Comparison of ENCODE assay signal across 9 cellular contexts in the genomic region with DNA sequence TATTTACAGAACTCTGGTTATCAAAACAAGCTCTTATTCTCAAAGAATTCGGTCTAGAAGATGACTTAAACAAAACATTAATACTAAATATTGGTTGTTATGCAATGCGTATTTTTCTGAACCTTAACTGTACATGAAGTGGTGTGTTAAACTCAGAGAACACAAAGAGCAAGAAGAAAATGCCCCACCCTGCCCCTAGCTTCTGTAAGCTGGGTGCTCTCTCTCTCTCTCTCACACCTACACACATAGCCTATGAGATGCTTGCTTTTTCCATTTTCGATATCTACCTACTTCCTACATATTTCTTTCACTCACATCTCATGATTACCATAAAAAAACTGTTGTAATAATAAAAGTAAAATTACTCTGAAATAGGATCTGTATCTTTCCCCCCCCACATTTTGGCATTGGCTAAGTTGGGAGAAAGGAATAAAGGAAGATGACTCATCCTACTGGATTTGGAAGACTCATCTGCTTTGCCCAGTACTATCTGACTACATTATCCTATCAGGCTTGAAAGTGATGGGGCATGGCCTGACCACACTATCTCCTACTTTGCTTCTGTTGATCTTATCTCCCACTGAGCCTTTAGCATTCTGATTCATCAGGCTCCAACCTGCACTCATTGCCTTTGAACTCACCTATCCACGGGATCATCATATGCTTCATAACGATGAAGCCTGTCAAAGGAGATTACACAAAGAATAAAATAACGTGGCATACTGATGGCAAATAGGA. TPM values are rescaled to one million over a fixed set of nuclear protein-coding genes. Genes with fewer than 3 reads are reported as not detected.
DNase-seq lines count a peak whose midpoint lies in the region; ATAC-seq and TF ChIP-seq lines count a peak whose summit lies in the region.
"Had no signal": no experiment of that assay in that cellular context is flagged by ENCODE, and none has a peak within 500 bp of the region (broad histone marks: within the 10 kb centered on the region; RNA-seq: fewer than 3 reads in every experiment).

No MANE protein-coding gene starts in this region.

- no peak overlapping the region for H2BK12ac ChIP-seq in mesenchymal stem cell (ENCODE audit: low read length in 2 of 2)

- no peak overlapping the region for H2AK5ac ChIP-seq in mesenchymal stem cell (ENCODE audit: low read length, severe bottlenecking)

- peak overlapping the region; percentile 84 for H3K27ac ChIP-seq in mesenchymal stem cell (ENCODE audit: low read length, poor library complexity, severe bottlenecking)

- no peaks in the 10 kb centered on the region for H3K27me3 ChIP-seq in Loucy (ENCODE audit: insufficient read depth, low read length, poor library complexity, severe bottlenecking)
- H3K27me3 ChIP-seq in mesenchymal stem cell (ENCODE audit: control insufficient read depth in 1 of 2, insufficient read depth in 1 of 2, low read length in 2 of 2) = no peaks in the 10 kb centered on the region

- no peak overlapping the region for H4K8ac ChIP-seq in mesenchymal stem cell (ENCODE audit: low read length)

- peaks cover 11% of the 10 kb centered on the region; the same call in 1 of the 2 replicates for H3K9me3 ChIP-seq in Loucy (ENCODE audit: insufficient read depth, low read depth, low read length)
- H3K9me3 ChIP-seq in mesenchymal stem cell (ENCODE audit: control insufficient read depth, low read length) = no peaks in the 10 kb centered on the region

- no peak overlapping the region for H2AFZ ChIP-seq in Loucy (ENCODE audit: low read length)
- no peak overlapping the region for H2AFZ ChIP-seq in mesenchymal stem cell (ENCODE audit: low read depth, low read length)

- WGBS in mesenchymal stem cell = 50% methylated on average over 2 of the region's 6 CpGs

- H4K91ac ChIP-seq in mesenchymal stem cell (ENCODE audit: low read length) = no peak overlapping the region

- H2BK120ac ChIP-seq in mesenchymal stem cell (ENCODE audit: low read depth, low read length) = no peak overlapping the region

- no peaks in the 10 kb centered on the region for H3K79me1 ChIP-seq in mesenchymal stem cell (replicated peaks; ENCODE audit: low read length, poor library complexity, severe bottlenecking)

- H4K20me1 ChIP-seq in Loucy (ENCODE audit: insufficient read depth, low read length, poor library complexity, severe bottlenecking) = peaks cover 9% of the 10 kb centered on the region

- H2BK15ac ChIP-seq in mesenchymal stem cell (ENCODE audit: low read depth, poor library complexity, severe bottlenecking) = no peak overlapping the region

- ATAC-seq in HG02763 (IDR thresholded peaks at IDR 0.05; ENCODE audit: unreplicated experiment) (no peak), HG03045 (IDR thresholded peaks at IDR 0.05; ENCODE audit: unreplicated experiment) (no peak)

- H3K9ac ChIP-seq in Loucy (ENCODE audit: low read depth, low read length, poor library complexity, severe bottlenecking) (no peak overlapping the region), mesenchymal stem cell (ENCODE audit: low read length) (no peak overlapping the region)

- no peak overlapping the region for H2BK5ac ChIP-seq in mesenchymal stem cell (ENCODE audit: low read depth, low read length, poor library complexity, severe bottlenecking)

- H3K4me2 ChIP-seq in Loucy (ENCODE audit: low read depth, low read length, poor library complexity, severe bottlenecking) (peak overlapping the region; percentile 90), mesenchymal stem cell (ENCODE audit: low read length, poor library complexity, severe bottlenecking) (no peak overlapping the region)

- H3K79me2 ChIP-seq in Loucy (ENCODE audit: insufficient read depth, low read length) = peaks cover 21% of the 10 kb centered on the region

- H3K14ac ChIP-seq in mesenchymal stem cell (ENCODE audit: low read length in 2 of 2) = no peak overlapping the region

- H3K9me2 ChIP-seq in Loucy (replicated peaks; ENCODE audit: low read depth, low read length) = no peaks in the 10 kb centered on the region

- H3K36me3 ChIP-seq in Loucy (ENCODE audit: insufficient read depth, low read length) = no peaks in the 10 kb centered on the region
- peaks cover 4 to 7% of the 10 kb centered on the region in 2 experiments for H3K36me3 ChIP-seq in mesenchymal stem cell (ENCODE audit: control insufficient read depth in 1 of 2, insufficient read depth in 2 of 2, low read depth in 1 of 2, low read length in 2 of 2)

- peak; percentile 80 for DNase-seq in EL
- peak; percentile 33 for DNase-seq in choroid plexus epithelial cell (ENCODE audit: low read depth)
- peak; percentile 13 for DNase-seq in mesenchymal stem cell
- DNase-seq in HuH-7.5 (ENCODE audit: low spot score) = no peak
- DNase-seq in NCI-H2196 treated with DMSO at 0.1 percent for 48 hours (lab: John Stamatoyannopoulos, UW; ENCODE audit: unreplicated experiment) = no peak
- DNase-seq: activated naive CD4-positive, alpha-beta T cell treated with anti-CD3 and anti-CD28 coated beads, Interleukin-2, amount 50 U/mL, for 16 hours had no signal

- H3K23ac ChIP-seq in mesenchymal stem cell (ENCODE audit: low read length in 2 of 2) = no peak overlapping the region

- H3K4me1 ChIP-seq in Loucy (ENCODE audit: insufficient read depth, low read length, poor library complexity, severe bottlenecking) (peaks cover 34% of the 10 kb centered on the region), mesenchymal stem cell (ENCODE audit: control insufficient read depth, insufficient read depth, low read depth, low read length) (peaks cover 9% of the 10 kb centered on the region)

- no peak for TF ChIP-seq CTCF in Loucy (conservative IDR thresholded peaks at IDR 0.05; ENCODE audit: low read length)
- no peak for TF ChIP-seq CTCF in choroid plexus epithelial cell (conservative IDR thresholded peaks at IDR 0.05; ENCODE audit: low read depth, low read length)

- H3K4ac ChIP-seq in mesenchymal stem cell (ENCODE audit: low read depth in 1 of 2, low read length in 2 of 2) = no peak overlapping the region

- 0 out of 2 replicates have a peak, but pooled peaks cover 3% of the 10 kb centered on the region for H3F3A ChIP-seq in Loucy (ENCODE audit: low read depth)

- no peak overlapping the region for H3K18ac ChIP-seq in mesenchymal stem cell (ENCODE audit: low read depth in 1 of 2, low read length in 2 of 2)

- H3K4me3 ChIP-seq in Loucy (ENCODE audit: low read length, poor library complexity, severe bottlenecking) = peak overlapping the region; percentile 24
- H3K4me3 ChIP-seq in choroid plexus epithelial cell (ENCODE audit: low read depth, low read length) = no peak overlapping the region
- no peak overlapping the region for H3K4me3 ChIP-seq in mesenchymal stem cell (ENCODE audit: insufficient read depth in 1 of 2, low read depth in 1 of 2, low read length in 2 of 2)

RNA-seq across cellular contexts. Expression of a gene that starts 2.9 kb away (rescaled TPM):
- polyA plus RNA-seq in mesenchymal stem cell (2013, experiment 1 of 2) = 21.5 TPM
- 25.4 TPM for polyA plus RNA-seq in mesenchymal stem cell (2013, experiment 2 of 2)

RNA-seq across cellular contexts. Expression of a gene that starts 3.0 kb away (rescaled TPM):
- 17.4 TPM for polyA plus RNA-seq in mesenchymal stem cell (2013, experiment 1 of 2)
- polyA plus RNA-seq in mesenchymal stem cell (2013, experiment 2 of 2) = 18.3 TPM

RNA-seq across cellular contexts. Expression of a gene that starts 56.3 kb away (rescaled TPM):
- 0.01 TPM for polyA plus RNA-seq in mesenchymal stem cell (2013, experiment 1 of 2)
- not detected for polyA plus RNA-seq in mesenchymal stem cell (2013, experiment 2 of 2)

Comparison
In these comparisons a context has a peak if more than half of its experiments do, and no peak if none do; other contexts are left out.
1. DNase-seq: peak in EL (single experiment), choroid plexus epithelial cell (single experiment) and mesenchymal stem cell (single experiment); none in HuH-7.5 (single experiment) and NCI-H2196 treated with DMSO at 0.1 percent for 48 hours (single experiment).